Comparison of ENCODE assay signal across 1 cellular context in the genomic region with DNA sequence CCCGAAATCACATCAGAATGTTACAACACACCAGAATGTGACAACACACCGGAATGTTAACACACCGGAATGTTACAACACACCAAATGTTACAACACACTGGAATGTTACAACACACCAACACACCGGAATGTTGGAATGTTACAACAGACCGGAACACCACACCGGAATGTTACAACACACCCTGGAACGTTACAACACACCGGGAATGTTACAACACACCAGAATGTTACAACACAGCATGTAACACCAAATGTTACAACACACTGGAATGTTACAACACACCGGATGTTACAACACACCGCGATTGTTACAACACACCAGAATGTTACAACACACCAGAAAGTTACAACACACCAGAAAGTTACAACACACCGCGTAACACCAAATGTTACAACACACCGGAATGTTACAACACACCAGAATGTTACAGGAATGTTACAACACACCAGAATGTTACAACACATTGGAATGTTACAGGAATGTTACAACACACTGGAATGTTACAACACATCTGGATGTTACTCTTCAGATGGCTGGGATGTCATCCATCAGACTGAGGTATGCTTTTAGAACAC.
A peak's percentile ranks its signal among the peaks of the same experiment; 100 is the strongest.
TF ChIP-seq lines count a peak whose summit lies in the region.

No MANE protein-coding gene starts in this region.

TF ChIP-seq in K562, 482 proteins besides CTCF, POLR2A, EP300 and RAD21:
- TF ChIP-seq TRIM24 (IDR thresholded peaks at IDR 0.05) (peak; percentile 75 to 93; a peak in 3 of 4 replicates), ZNF431 (CRISPR knock-in tag; IDR thresholded peaks at IDR 0.05) (no peak), CEBPB (tag; IDR thresholded peaks at IDR 0.05) (peak; percentile 99), CEBPG (CRISPR knock-in tag; IDR thresholded peaks at IDR 0.05) (0 out of 2 replicates have a peak, but pooled peaks have one; percentile 41), CEBPG (tag; conservative IDR thresholded peaks at IDR 0.05 in 1 of 2, IDR thresholded peaks at IDR 0.05 in 1 of 2) (peak; percentile 74 to 86), ZKSCAN3 (CRISPR knock-in tag; IDR thresholded peaks at IDR 0.05) (no peak)
- TF ChIP-seq, protein P1, sequence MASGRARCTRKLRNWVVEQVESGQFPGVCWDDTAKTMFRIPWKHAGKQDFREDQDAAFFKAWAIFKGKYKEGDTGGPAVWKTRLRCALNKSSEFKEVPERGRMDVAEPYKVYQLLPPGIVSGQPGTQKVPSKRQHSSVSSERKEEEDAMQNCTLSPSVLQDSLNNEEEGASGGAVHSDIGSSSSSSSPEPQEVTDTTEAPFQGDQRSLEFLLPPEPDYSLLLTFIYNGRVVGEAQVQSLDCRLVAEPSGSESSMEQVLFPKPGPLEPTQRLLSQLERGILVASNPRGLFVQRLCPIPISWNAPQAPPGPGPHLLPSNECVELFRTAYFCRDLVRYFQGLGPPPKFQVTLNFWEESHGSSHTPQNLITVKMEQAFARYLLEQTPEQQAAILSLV (tag; IDR thresholded peaks at IDR 0.05): peak; percentile 68; the same call in 1 of the 2 replicates
